Comparison of ENCODE assay signal across 26 cellular contexts in the genomic region with DNA sequence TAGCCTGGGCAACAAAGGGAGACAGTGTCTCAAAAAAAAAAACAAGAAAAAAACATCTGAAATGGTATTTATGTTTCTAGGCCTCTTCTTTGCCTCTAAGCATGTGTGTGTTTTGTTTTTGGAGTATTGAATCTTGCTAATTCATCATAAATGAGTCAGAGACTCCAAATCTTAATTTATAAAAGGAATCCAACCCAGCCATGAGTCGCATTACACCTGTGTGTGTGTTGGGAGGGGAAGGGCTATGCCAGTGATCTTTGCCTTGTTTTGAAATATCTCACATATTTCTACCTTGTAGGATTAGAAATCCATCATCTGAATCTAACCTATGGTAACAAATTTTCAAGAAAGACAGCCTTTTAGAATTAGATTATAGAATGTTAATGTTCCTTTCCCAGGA. TPM values are rescaled to one million over a fixed set of nuclear protein-coding genes. Genes with fewer than 3 reads are reported as not detected.
DNase-seq lines count a peak whose midpoint lies in the region; ATAC-seq lines count a peak whose summit lies in the region.
"Had no signal": no experiment of that assay in that cellular context is flagged by ENCODE, and none has a peak within 500 bp of the region (broad histone marks: within the 10 kb centered on the region; RNA-seq: fewer than 3 reads in every experiment).

No MANE protein-coding gene starts in this region.

- ATAC-seq in naive B cell (ENCODE audit: low read depth in 2 of 2) (no peak), GM21529 (IDR thresholded peaks at IDR 0.05; ENCODE audit: unreplicated experiment) (no peak)
- ATAC-seq: gastroesophageal sphincter; natural killer cell treated with Interleukin-12 subunit alpha and Interleukin-12 subunit beta and Interleukin-15 and Interleukin-18, amount 100 ng/mL, for 72 hours; T-cell had no signal

- H3K9me3 Mint-ChIP-seq in activated CD4-positive, alpha-beta memory T cell treated with anti-CD3 and anti-CD28 coated beads for 36 hours = peaks cover 8% of the 10 kb centered on the region
- H3K9me3 Mint-ChIP-seq in activated CD4-positive, alpha-beta memory T cell treated with anti-CD3 and anti-CD28 coated beads, Interleukin-2, amount 10 ng/mL, durations not matched to agents 7 days and 5 days = peaks cover 3% of the 10 kb centered on the region
- peaks cover 7% of the 10 kb centered on the region for H3K9me3 Mint-ChIP-seq in activated naive CD8-positive, alpha-beta T cell treated with anti-CD3 and anti-CD28 coated beads for 36 hours
- H3K9me3 Mint-ChIP-seq in naive B cell = peaks cover 0 to 6% (median 0%) of the 10 kb centered on the region in 7 donors
- H3K9me3 Mint-ChIP-seq: natural killer cell treated with Interleukin-12 subunit alpha and Interleukin-12 subunit beta and Interleukin-15 and Interleukin-18, amount 100 ng/mL, for 72 hours had no signal

- peak overlapping the region; percentile 61 for H3K27ac Mint-ChIP-seq in activated CD4-positive, alpha-beta memory T cell treated with anti-CD3 and anti-CD28 coated beads for 36 hours
- no peak overlapping the region for H3K27ac Mint-ChIP-seq in activated CD4-positive, alpha-beta memory T cell treated with anti-CD3 and anti-CD28 coated beads, Interleukin-2, amount 10 ng/mL, durations not matched to agents 7 days and 5 days
- H3K27ac Mint-ChIP-seq in activated naive CD8-positive, alpha-beta T cell treated with anti-CD3 and anti-CD28 coated beads for 36 hours = peak overlapping the region; percentile 17
- H3K27ac Mint-ChIP-seq in naive B cell = peak overlapping the region in 5 of 6 donors; percentile 47 to 100 (median 100)
- H3K27ac Mint-ChIP-seq: natural killer cell treated with Interleukin-12 subunit alpha and Interleukin-12 subunit beta and Interleukin-15 and Interleukin-18, amount 100 ng/mL, for 72 hours; T-cell had no signal

- no peak for DNase-seq in activated CD4-positive, alpha-beta memory T cell treated with anti-CD3 and anti-CD28 coated beads for 36 hours
- DNase-seq in activated CD4-positive, alpha-beta memory T cell treated with anti-CD3 and anti-CD28 coated beads, Interleukin-2, amount 10 ng/mL, durations not matched to agents 7 days and 5 days = no peak
- DNase-seq in ELR (ENCODE audit: low read depth) (peak; percentile 17), naive B cell (no peak), ecto neural progenitor cell (ENCODE audit: low spot score) (no peak), islet precursor cell (no peak)
- DNase-seq in activated naive CD8-positive, alpha-beta T cell treated with anti-CD3 and anti-CD28 coated beads for 36 hours = no peak
- DNase-seq: 8988T; activated CD4-positive, CD25-positive, alpha-beta regulatory T cell; activated naive CD4-positive, alpha-beta T cell; activated T-cell treated with anti-CD3 and anti-CD28 coated beads, Interleukin-2, amount 50 U/mL, for 1 hour; AML-193; anterior cingulate cortex; cortex of kidney; GDM1; left ventricle myocardium inferior; NCI-H1092 treated with DMSO at 0.1 percent for 48 hours; NCI-H187 treated with DMSO at 0.1 percent for 48 hours; NCI-H526 treated with DMSO at 0.1 percent for 48 hours; stimulated activated CD4-positive, alpha-beta T cell treated with anti-CD3 and anti-CD28 coated beads, Interleukin-1b, Interleukin-23, amount 100 ng/mL, for 48 hours; stomach; T-cell; tibial artery had no signal

- POLR2A ChIA-PET in activated CD4-positive, alpha-beta memory T cell treated with anti-CD3 and anti-CD28 coated beads for 36 hours (lab: Charles Lee) = no interaction called here
- POLR2A ChIA-PET in activated CD4-positive, alpha-beta memory T cell treated with anti-CD3 and anti-CD28 coated beads, Interleukin-2, amount 10 ng/mL, durations not matched to agents 7 days and 5 days (lab: Charles Lee) = no interaction called here

- peaks cover 4% of the 10 kb centered on the region for H3K27me3 Mint-ChIP-seq in activated CD4-positive, alpha-beta memory T cell treated with anti-CD3 and anti-CD28 coated beads for 36 hours
- no peaks in the 10 kb centered on the region for H3K27me3 Mint-ChIP-seq in activated CD4-positive, alpha-beta memory T cell treated with anti-CD3 and anti-CD28 coated beads, Interleukin-2, amount 10 ng/mL, durations not matched to agents 7 days and 5 days
- H3K27me3 Mint-ChIP-seq in activated naive CD8-positive, alpha-beta T cell treated with anti-CD3 and anti-CD28 coated beads for 36 hours = no peaks in the 10 kb centered on the region
- peaks cover 0 to 7% (median 5%) of the 10 kb centered on the region in 3 donors for H3K27me3 Mint-ChIP-seq in naive B cell
- H3K27me3 Mint-ChIP-seq: natural killer cell treated with Interleukin-12 subunit alpha and Interleukin-12 subunit beta and Interleukin-15 and Interleukin-18, amount 100 ng/mL, for 72 hours; T-cell had no signal

- no peak overlapping the region for H3K4me3 Mint-ChIP-seq in activated CD4-positive, alpha-beta memory T cell treated with anti-CD3 and anti-CD28 coated beads for 36 hours
- H3K4me3 Mint-ChIP-seq in activated CD4-positive, alpha-beta memory T cell treated with anti-CD3 and anti-CD28 coated beads, Interleukin-2, amount 10 ng/mL, durations not matched to agents 7 days and 5 days = no peak overlapping the region
- H3K4me3 Mint-ChIP-seq in activated naive CD8-positive, alpha-beta T cell treated with anti-CD3 and anti-CD28 coated beads for 36 hours = no peak overlapping the region
- peak overlapping the region in 1 of 8 donors; percentile 96 for H3K4me3 Mint-ChIP-seq in naive B cell
- H3K4me3 Mint-ChIP-seq: natural killer cell treated with Interleukin-12 subunit alpha and Interleukin-12 subunit beta and Interleukin-15 and Interleukin-18, amount 100 ng/mL, for 72 hours had no signal

- intact Hi-C loops in activated CD4-positive, alpha-beta memory T cell treated with anti-CD3 and anti-CD28 coated beads for 36 hours (cut with micrococcal nuclease) = no loop called here

- peaks cover 33% of the 10 kb centered on the region for H3K4me1 Mint-ChIP-seq in activated CD4-positive, alpha-beta memory T cell treated with anti-CD3 and anti-CD28 coated beads for 36 hours (ENCODE audit: low read depth)
- H3K4me1 Mint-ChIP-seq in activated CD4-positive, alpha-beta memory T cell treated with anti-CD3 and anti-CD28 coated beads, Interleukin-2, amount 10 ng/mL, durations not matched to agents 7 days and 5 days = peaks cover 22% of the 10 kb centered on the region
- peaks cover 19% of the 10 kb centered on the region for H3K4me1 Mint-ChIP-seq in activated naive CD8-positive, alpha-beta T cell treated with anti-CD3 and anti-CD28 coated beads for 36 hours
- peaks cover 13 to 23% (median 17%) of the 10 kb centered on the region in 3 donors for H3K4me1 Mint-ChIP-seq in naive B cell

- peaks cover 57% of the 10 kb centered on the region for H3K36me3 Mint-ChIP-seq in activated CD4-positive, alpha-beta memory T cell treated with anti-CD3 and anti-CD28 coated beads for 36 hours
- H3K36me3 Mint-ChIP-seq in activated CD4-positive, alpha-beta memory T cell treated with anti-CD3 and anti-CD28 coated beads, Interleukin-2, amount 10 ng/mL, durations not matched to agents 7 days and 5 days (ENCODE audit: low read depth) = peaks cover 56% of the 10 kb centered on the region
- H3K36me3 Mint-ChIP-seq in activated naive CD8-positive, alpha-beta T cell treated with anti-CD3 and anti-CD28 coated beads for 36 hours = peaks cover 79% of the 10 kb centered on the region
- peaks cover 0 to 16% of the 10 kb centered on the region in 2 donors for H3K36me3 Mint-ChIP-seq in naive B cell

- CTCF ChIA-PET in activated CD4-positive, alpha-beta memory T cell treated with anti-CD3 and anti-CD28 coated beads for 36 hours (lab: Charles Lee) = no interaction called here
- CTCF ChIA-PET in activated CD4-positive, alpha-beta memory T cell treated with anti-CD3 and anti-CD28 coated beads, Interleukin-2, amount 10 ng/mL, durations not matched to agents 7 days and 5 days (lab: Charles Lee) = no interaction called here

RNA-seq across cellular contexts. Expression of a gene that starts 4.0 kb away (rescaled TPM):
- 10 to 100 TPM; 20.8 to 23.1 TPM for total RNA-seq in activated CD4-positive, alpha-beta memory T cell treated with anti-CD3 and anti-CD28 coated beads for 36 hours
- 10 to 100 TPM; 18.0 to 19.9 TPM for total RNA-seq in activated CD4-positive, alpha-beta memory T cell treated with anti-CD3 and anti-CD28 coated beads, Interleukin-2, amount 10 ng/mL, durations not matched to agents 7 days and 5 days
- 10 to 100 TPM; 18.1 to 21.3 TPM for total RNA-seq in activated naive CD8-positive, alpha-beta T cell treated with anti-CD3 and anti-CD28 coated beads for 36 hours
- polyA plus RNA-seq in naive B cell (ENCODE audit: low read depth in 6 of 6) = 100 to 1,000 TPM in 2 of 6 donors, 10 to 100 TPM in 4; 35.2 to 141 (median 72.8) TPM
